Comparison of ENCODE assay signal across 9 cellular contexts in genomic region chr14:24189059-24189375, GRCh38. TPM values are rescaled to one million over a fixed set of nuclear protein-coding genes. Genes with fewer than 3 reads are reported as not detected.
DNase-seq lines count a peak whose midpoint lies in the region; TF ChIP-seq lines count a peak whose summit lies in the region.
"Had no signal": no experiment of that assay in that cellular context is flagged by ENCODE, and none has a peak within 500 bp of the region (broad histone marks: within the 10 kb centered on the region; RNA-seq: fewer than 3 reads in every experiment).

No MANE protein-coding gene starts in this region.

- peaks cover 44 to 61% (median 50%) of the 10 kb centered on the region in 10 experiments for H3K4me1 ChIP-seq in BLaER1 treated with 17β-estradiol and CSF1 and Interleukin-3, amounts not matched to agents 10 nM and 100 nM
- peaks cover 13% of the 10 kb centered on the region for H3K4me1 ChIP-seq in Loucy (ENCODE audit: insufficient read depth, low read length, poor library complexity, severe bottlenecking)

- H3K27ac Mint-ChIP-seq in neural crest cell (ENCODE audit: unreplicated experiment), result peak overlapping the region; percentile 92

- H3K4me2 ChIP-seq in BLaER1 treated with 17β-estradiol and CSF1 and Interleukin-3, amounts not matched to agents 10 nM and 100 nM, result peak overlapping the region; percentile 78 to 97 (median 93)
- H3K4me2 ChIP-seq in Loucy (ENCODE audit: low read depth, low read length, poor library complexity, severe bottlenecking), result peak overlapping the region; percentile 84

- H3K4me3 ChIP-seq in BLaER1 treated with 17β-estradiol and CSF1 and Interleukin-3, amounts not matched to agents 10 nM and 100 nM, result peak overlapping the region; percentile 64 to 92 (median 79); a peak in 18 of 20 replicates
- peak overlapping the region; percentile 80 for H3K4me3 ChIP-seq in Loucy (ENCODE audit: low read length, poor library complexity, severe bottlenecking)
- peak overlapping the region; percentile 90 for H3K4me3 ChIP-seq in coronary artery

- peaks cover 19% of the 10 kb centered on the region; the same call in 1 of the 2 replicates for H3K79me2 ChIP-seq in Loucy (ENCODE audit: insufficient read depth, low read length)

- TF ChIP-seq CTCF in Loucy (conservative IDR thresholded peaks at IDR 0.05; ENCODE audit: low read length) (no peak), coronary artery (IDR thresholded peaks at IDR 0.05) (no peak), neural crest cell (conservative IDR thresholded peaks at IDR 0.05) (no peak)

- peak overlapping the region; percentile 64 to 95 (median 82); a peak in 20 of 22 replicates for H3K9ac ChIP-seq in BLaER1 treated with 17β-estradiol and CSF1 and Interleukin-3, amounts not matched to agents 10 nM and 100 nM
- H3K9ac ChIP-seq in Loucy (ENCODE audit: low read depth, low read length, poor library complexity, severe bottlenecking), result peak overlapping the region; percentile 70

- peak overlapping the region; percentile 7 to 93 (median 56); a peak in 17 of 22 replicates for H3K27ac ChIP-seq in BLaER1 treated with 17β-estradiol and CSF1 and Interleukin-3, amounts not matched to agents 10 nM and 100 nM
- H3K27ac ChIP-seq in coronary artery, result peak overlapping the region in 1 of 2 donors; percentile 88

- H3K4me1 Mint-ChIP-seq in neural crest cell, result peaks cover 33% of the 10 kb centered on the region

- H2AFZ ChIP-seq in Loucy (ENCODE audit: low read length), result peak overlapping the region; percentile 26; the same call in 1 of the 2 replicates

- no peaks in the 10 kb centered on the region for H3K9me2 ChIP-seq in Loucy (replicated peaks; ENCODE audit: low read depth, low read length)

- CTCF ChIA-PET in HEK293T (lab: Yijun Ruan, JAX), result interaction anchor here (0.8 to 1.7 kb wide), 3 partner anchors 23 to 119 kb away, joined by 3 to 5 read pairs (median 3); partner anchors contain the start of genes CIDEB and IRF9

- H3K9me3 ChIP-seq in BLaER1 treated with 17β-estradiol and CSF1 and Interleukin-3, amounts not matched to agents 10 nM and 100 nM (replicated peaks in 1 of 11), result no peaks in the 10 kb centered on the region
- H3K9me3 ChIP-seq in Loucy (ENCODE audit: insufficient read depth, low read depth, low read length), result no peaks in the 10 kb centered on the region
- H3K9me3 ChIP-seq: pancreas had no signal

- POLR2A ChIA-PET in HEK293T (lab: Yijun Ruan, JAX), result interaction anchor here (1.0 to 3.2 kb wide), 11 partner anchors 9 to 868 kb away, joined by 3 to 20 read pairs (median 9); partner anchors contain the start of genes CHMP4A, DCAF11, EMC9 and MDP1

- DNase-seq in coronary artery (ENCODE audit: low spot score), result no peak
- no peak for DNase-seq in neural crest cell (ENCODE audit: low read depth, low spot score)
- DNase-seq in HEK293T (ENCODE audit: extremely low spot score), result no peak
- DNase-seq in GOT3 (lab: John Stamatoyannopoulos, UW), result no peak
- DNase-seq in NCI-H69 (lab: John Stamatoyannopoulos, UW), result no peak
- no peak for DNase-seq in NOMO-1 treated with dmso at 0.1 percent for 144 hours (lab: John Stamatoyannopoulos, UW; ENCODE audit: unreplicated experiment)

- H3K27me3 ChIP-seq in BLaER1 treated with 17β-estradiol and CSF1 and Interleukin-3, amounts not matched to agents 10 nM and 100 nM, result no peaks in the 10 kb centered on the region
- no peaks in the 10 kb centered on the region for H3K27me3 ChIP-seq in Loucy (ENCODE audit: insufficient read depth, low read length, poor library complexity, severe bottlenecking)
- H3K27me3 ChIP-seq: pancreas had no signal

- no peaks in the 10 kb centered on the region for H3K9me3 Mint-ChIP-seq in neural crest cell

- peaks cover 48 to 72% (median 65%) of the 10 kb centered on the region in 11 experiments for H3K36me3 ChIP-seq in BLaER1 treated with 17β-estradiol and CSF1 and Interleukin-3, amounts not matched to agents 10 nM and 100 nM
- H3K36me3 ChIP-seq in Loucy (ENCODE audit: insufficient read depth, low read length), result no peaks in the 10 kb centered on the region; the same call in 1 of the 2 replicates

- peak overlapping the region; percentile 98 for H3K4me3 Mint-ChIP-seq in neural crest cell

- peaks cover 3% of the 10 kb centered on the region for H3K27me3 Mint-ChIP-seq in neural crest cell (ENCODE audit: low read depth)

- H3F3A ChIP-seq in Loucy (ENCODE audit: low read depth), result no peaks in the 10 kb centered on the region

- peaks cover 14% of the 10 kb centered on the region for H3K36me3 Mint-ChIP-seq in neural crest cell (ENCODE audit: low read depth)

- peaks cover 0 to 50% (median 17%) of the 10 kb centered on the region in 11 experiments; a peak in 12 of 22 replicates for H4K20me1 ChIP-seq in BLaER1 treated with 17β-estradiol and CSF1 and Interleukin-3, amounts not matched to agents 10 nM and 100 nM
- no peaks in the 10 kb centered on the region for H4K20me1 ChIP-seq in Loucy (ENCODE audit: insufficient read depth, low read length, poor library complexity, severe bottlenecking)

TF ChIP-seq in HEK293T, 16 proteins besides CTCF, POLR2A, EP300 and RAD21:
- no peak for TF ChIP-seq L3MBTL2 (conservative IDR thresholded peaks at IDR 0.05)
- no peak for TF ChIP-seq TARDBP (IDR thresholded peaks at IDR 0.05)
- no peak for TF ChIP-seq FOXA1 (IDR thresholded peaks at IDR 0.05)
- TF ChIP-seq FOXK2 (IDR thresholded peaks at IDR 0.05), result no peak
- no peak for TF ChIP-seq SP1 (IDR thresholded peaks at IDR 0.05)
- no peak for TF ChIP-seq BHLHE40 (IDR thresholded peaks at IDR 0.05; ENCODE audit: borderline replicate concordance)
- TF ChIP-seq CTBP1 (IDR thresholded peaks at IDR 0.05; ENCODE audit: borderline replicate concordance), result no peak
- no peak for TF ChIP-seq PKNOX1 (IDR thresholded peaks at IDR 0.05)
- TF ChIP-seq ELF4 (IDR thresholded peaks at IDR 0.05), result no peak
TF ChIP-seq in HEK293T: peak in this region for 0.

RNA-seq across cellular contexts. Expression of gene IPO4, which starts 0.4 kb away (rescaled TPM):
- 88.3 and 88.7 TPM in 2 replicates for total RNA-seq in neural crest cell

RNA-seq across cellular contexts. Expression of gene TM9SF1, which starts 6.2 kb away (rescaled TPM):
- 45.6 and 47.4 TPM in 2 replicates for total RNA-seq in neural crest cell

RNA-seq across cellular contexts. Expression of gene TSSK4, which starts 16.5 kb away (rescaled TPM):
- total RNA-seq in neural crest cell, result 0.47 and 0.48 TPM in 2 replicates

RNA-seq across cellular contexts. Expression of gene REC8, which starts 17.1 kb away (rescaled TPM):
- total RNA-seq in neural crest cell, result 160 and 163 TPM in 2 replicates

RNA-seq across cellular contexts. Expression of gene CHMP4A, which starts 24.3 kb away (rescaled TPM):
- 42.2 and 44.7 TPM in 2 replicates for total RNA-seq in neural crest cell
